ENCODE assay signal across 25 cellular contexts in the genomic region with DNA sequence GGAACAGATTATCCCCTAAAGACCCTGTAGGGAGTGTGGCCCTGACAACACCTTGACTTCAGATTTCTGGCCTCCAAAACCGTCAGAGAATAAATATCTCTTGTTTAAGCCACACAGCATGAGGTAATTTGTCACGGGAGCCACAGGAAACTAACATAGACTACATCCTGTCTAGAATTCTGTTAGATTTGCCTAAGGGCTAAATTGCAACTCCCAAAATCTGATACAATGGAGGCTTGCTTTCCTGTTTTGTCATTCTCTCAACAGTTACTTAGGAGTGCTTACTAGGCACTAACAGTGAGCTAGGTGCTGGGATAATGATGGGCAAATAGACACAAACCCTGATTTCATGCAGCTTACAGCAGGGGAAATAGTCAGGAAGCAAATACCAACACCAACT.
DNase-seq lines count a peak whose midpoint lies in the region; ATAC-seq and TF ChIP-seq lines count a peak whose summit lies in the region.
"Had no signal": no experiment of that assay in that cellular context is flagged by ENCODE, and none has a peak within 500 bp of the region (broad histone marks: within the 10 kb centered on the region; RNA-seq: fewer than 3 reads in every experiment).

No MANE protein-coding gene starts in this region.

- no peak overlapping the region for H3K4me3 ChIP-seq in right lobe of liver
- H3K4me3 ChIP-seq: coronary artery, neural progenitor cell, stomach had no signal

- H3K4me1 Mint-ChIP-seq in WTC11 (peaks cover 11% of the 10 kb centered on the region; the same call in 1 of the 2 replicates), type B pancreatic cell (ENCODE audit: unreplicated experiment) (peaks cover 35% of the 10 kb centered on the region)
- H3K4me1 Mint-ChIP-seq: activated naive CD8-positive, alpha-beta T cell treated with anti-CD3 and anti-CD28 coated beads, Interleukin-2, amount 50 U/mL, for 24 hours; B cell; CD8-positive, alpha-beta memory T cell; T-helper 17 cell had no signal

- no peaks in the 10 kb centered on the region for H3K9me3 ChIP-seq in right lobe of liver

- POLR2A ChIA-PET in WTC11 (lab: Charles Lee): no interaction called here

- H3K4me3 Mint-ChIP-seq in WTC11: no peak overlapping the region
- no peak overlapping the region for H3K4me3 Mint-ChIP-seq in type B pancreatic cell
- H3K4me3 Mint-ChIP-seq: activated naive CD8-positive, alpha-beta T cell treated with anti-CD3 and anti-CD28 coated beads, Interleukin-2, amount 50 U/mL, for 24 hours; activated T-cell treated with anti-CD3 and anti-CD28 coated beads, Interleukin-2, amount 50 U/mL, for 72 hours; B cell; CD8-positive, alpha-beta memory T cell; neural progenitor cell; T-helper 17 cell had no signal

- CTCF ChIA-PET in WTC11 (lab: Charles Lee): no interaction called here

- H3K27me3 ChIP-seq in right lobe of liver: no peaks in the 10 kb centered on the region
- H3K27me3 ChIP-seq: neural progenitor cell had no signal

- H3K27me3 Mint-ChIP-seq in WTC11 (ENCODE audit: low read depth) (no peaks in the 10 kb centered on the region), type B pancreatic cell (no peaks in the 10 kb centered on the region)

- H3K36me3 ChIP-seq in right lobe of liver: no peaks in the 10 kb centered on the region
- H3K36me3 ChIP-seq: neural progenitor cell, stomach had no signal

- no peak for TF ChIP-seq POLR2A in right lobe of liver (IDR thresholded peaks at IDR 0.05)

- peak; percentile 62 for DNase-seq in COR-L47 (lab: John Stamatoyannopoulos, UW)
- peak; percentile 33 for DNase-seq in H4 (ENCODE audit: low spot score)
- DNase-seq in NCI-H226: peak; percentile 6
- no peak for DNase-seq in WTC11 (ENCODE audit: low spot score)
- no peak for DNase-seq in type B pancreatic cell (ENCODE audit: extremely low spot score, unreplicated experiment)
- DNase-seq in hippocampal formation (lab: John Stamatoyannopoulos, UW): no peak
- no peak for DNase-seq in stimulated activated CD4-positive, alpha-beta T cell treated with anti-CD3 and anti-CD28 coated beads, Interleukin-15, amount 100 ng/mL, for 24 hours
- DNase-seq in right lobe of liver: no peak
- DNase-seq: activated CD4-positive, alpha-beta T cell treated with anti-CD3 and anti-CD28 coated beads, Interleukin-2, amount 50 U/mL, for 4 hours; activated naive CD8-positive, alpha-beta T cell treated with anti-CD3 and anti-CD28 coated beads, Interleukin-2, amount 50 U/mL, for 24 hours; activated T-cell treated with anti-CD3 and anti-CD28 coated beads, Interleukin-2, amount 50 U/mL, for 72 hours; CD8-positive, alpha-beta memory T cell; glutamatergic neuron; IMR-90; left ventricle myocardium superior; NCI-H1092; OCI-M1; right cardiac atrium; stomach; T-helper 17 cell had no signal

- ATAC-seq in WTC11: no peak
- no peak for ATAC-seq in right lobe of liver
- ATAC-seq: activated CD4-positive, CD25-positive, alpha-beta regulatory T cell treated with anti-CD3 and anti-CD28 coated beads, Interleukin-2, amount 50 U/mL, for 24 hours; activated naive CD8-positive, alpha-beta T cell treated with anti-CD3 and anti-CD28 coated beads, Interleukin-2, amount 50 U/mL, for 24 hours; activated T-cell treated with anti-CD3 and anti-CD28 coated beads, Interleukin-2, amount 50 U/mL, for 72 hours; left ventricle myocardium superior; right cardiac atrium; SK-N-SH treated with all-trans-retinoic acid at 6 μM for 48 hours; T-helper 17 cell had no signal

- no peaks in the 10 kb centered on the region for H3K4me1 ChIP-seq in right lobe of liver
- H3K4me1 ChIP-seq: stomach had no signal

- H3K27ac ChIP-seq in right lobe of liver: no peak overlapping the region
- H3K27ac ChIP-seq: coronary artery, neural progenitor cell, stomach had no signal

- H3K36me3 Mint-ChIP-seq in WTC11 (peaks cover 3% of the 10 kb centered on the region; the same call in 1 of the 2 replicates), type B pancreatic cell (no peaks in the 10 kb centered on the region)
- H3K36me3 Mint-ChIP-seq: CD8-positive, alpha-beta memory T cell; neural progenitor cell had no signal

- H3K9me3 Mint-ChIP-seq in WTC11 (peaks cover 17% of the 10 kb centered on the region), type B pancreatic cell (no peaks in the 10 kb centered on the region)
- H3K9me3 Mint-ChIP-seq: activated naive CD8-positive, alpha-beta T cell treated with anti-CD3 and anti-CD28 coated beads, Interleukin-2, amount 50 U/mL, for 24 hours had no signal

- no peak for TF ChIP-seq CTCF in WTC11 (IDR thresholded peaks at IDR 0.05)
- TF ChIP-seq CTCF in type B pancreatic cell (conservative IDR thresholded peaks at IDR 0.05): no peak
- TF ChIP-seq CTCF in right lobe of liver (IDR thresholded peaks at IDR 0.05): no peak

- 43% methylated on average over 1 of the region's 2 CpGs for WGBS in right lobe of liver (ENCODE audit: insufficient coverage, low coverage, low lambda C conversion rate, missing lambda C conversion rate)

- intact Hi-C loops in right lobe of liver (cut with DNase I): no loop called here

- 0 out of 2 replicates have a peak overlapping the region, but pooled peaks have one; percentile 9 for H3K27ac Mint-ChIP-seq in WTC11
- H3K27ac Mint-ChIP-seq in type B pancreatic cell: no peak overlapping the region
- H3K27ac Mint-ChIP-seq: activated naive CD8-positive, alpha-beta T cell treated with anti-CD3 and anti-CD28 coated beads, Interleukin-2, amount 50 U/mL, for 24 hours; activated T-cell treated with anti-CD3 and anti-CD28 coated beads, Interleukin-2, amount 50 U/mL, for 72 hours; B cell; CD8-positive, alpha-beta memory T cell; neural progenitor cell; T-helper 17 cell had no signal

TF ChIP-seq in WTC11, 78 proteins besides CTCF, POLR2A, EP300 and RAD21:
- no peak for TF ChIP-seq JAZF1 (CRISPR knock-in tag; IDR thresholded peaks at IDR 0.05)
- no peak for TF ChIP-seq NFYB (CRISPR knock-in tag; conservative IDR thresholded peaks at IDR 0.05; ENCODE audit: low read depth)
- TF ChIP-seq ZNF121 (CRISPR knock-in tag; IDR thresholded peaks at IDR 0.05): no peak
- TF ChIP-seq IRF2 (CRISPR knock-in tag; IDR thresholded peaks at IDR 0.05; ENCODE audit: borderline replicate concordance, low read depth): no peak
- TF ChIP-seq ZNF423 (CRISPR knock-in tag; IDR thresholded peaks at IDR 0.05): no peak
- no peak for TF ChIP-seq NFE2L1 (CRISPR knock-in tag; IDR thresholded peaks at IDR 0.05)
- no peak for TF ChIP-seq JUN (CRISPR knock-in tag; IDR thresholded peaks at IDR 0.05)
- no peak for TF ChIP-seq ZNF317 (CRISPR knock-in tag; IDR thresholded peaks at IDR 0.05; ENCODE audit: borderline replicate concordance, low read depth)

Comparison
In these comparisons a context has a peak if more than half of its experiments do, and no peak if none do; other contexts are left out.
1. DNase-seq: peak in COR-L47 (single experiment), H4 (single experiment) and NCI-H226 (single experiment); none in WTC11 (single experiment), type B pancreatic cell (single experiment), hippocampal formation (0 of 2), stimulated activated CD4-positive, alpha-beta T cell treated with anti-CD3 and anti-CD28 coated beads, Interleukin-15, amount 100 ng/mL, for 24 hours (single experiment) and right lobe of liver (0 of 3).